In genomic region chr6:55997223-55997874, GRCh38 we compare ENCODE assay signal across 26 cellular contexts.
"Had no signal": no experiment of that assay in that cellular context is flagged by ENCODE, and none has a peak within 500 bp of the region (broad histone marks: within the 10 kb centered on the region; RNA-seq: fewer than 3 reads in every experiment).

No MANE protein-coding gene starts in this region.

- H3K4me3 ChIP-seq: cardiac muscle cell had no signal

- ATAC-seq: activated T-helper 17 cell treated with anti-CD3 and anti-CD28 coated beads, Interleukin-2, amount 50 U/mL, for 72 hours; PC-3 had no signal

- FAIRE-seq: colon had no signal

- H3K36me3 ChIP-seq: brain microvascular endothelial cell, cardiac muscle cell had no signal

- H3K27me3 ChIP-seq: brain microvascular endothelial cell, cardiac muscle cell had no signal

- DNase-seq: activated CD4-positive, alpha-beta memory T cell treated with anti-CD3 and anti-CD28 coated beads for 36 hours; activated CD4-positive, alpha-beta T cell treated with anti-CD3 and anti-CD28 coated beads, Interleukin-2, amount 10 ng/mL, durations not matched to agents 7 days and 5 days; activated CD4-positive, CD25-positive, alpha-beta regulatory T cell; activated CD8-positive, alpha-beta memory T cell treated with anti-CD3 and anti-CD28 coated beads for 24 hours; activated gamma-delta T cell; activated naive CD4-positive, alpha-beta T cell treated with anti-CD3 and anti-CD28 coated beads for 36 hours; activated naive CD8-positive, alpha-beta T cell treated with anti-CD3 and anti-CD28 coated beads for 36 hours; activated T-cell treated with anti-CD3 and anti-CD28 coated beads for 4 hours; activated T-cell treated with anti-CD3 and anti-CD28 coated beads, Interleukin-2, amount 50 U/mL, for 48 hours; brain microvascular endothelial cell; cerebellar nuclear complex; MM.1S; NCI-H1092; NCI-H1417; NCI-H2029; NCI-H2107; NCI-H2171 treated with DMSO at 0.1 percent for 48 hours; NCI-H226; NCI-H526; NCI-H82; PC-3; SHP77 treated with DMSO at 0.1 percent for 48 hours had no signal

- H3K27ac ChIP-seq: brain microvascular endothelial cell, cardiac muscle cell, VCaP had no signal
